7 cellular contexts compared by ENCODE assay signal in the genomic region with DNA sequence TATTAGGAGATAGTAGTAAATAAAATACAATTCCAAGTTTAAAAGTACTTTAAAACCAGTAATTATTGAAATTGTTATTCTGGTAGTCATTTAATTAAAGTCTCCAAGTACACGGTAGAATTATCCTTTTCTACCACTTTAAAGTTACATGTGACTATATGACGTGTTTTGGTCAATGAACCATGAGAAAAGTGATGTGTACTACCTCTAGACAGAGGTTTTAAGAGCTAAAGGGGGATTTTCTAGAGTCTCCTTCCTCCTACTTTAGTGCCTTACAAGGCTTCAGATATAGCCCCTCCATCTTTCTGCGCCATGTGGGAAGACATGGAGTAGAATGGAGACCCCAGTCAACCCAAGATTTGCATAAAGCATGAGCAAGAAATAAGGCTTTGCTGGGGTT.
"Had no signal": no experiment of that assay in that cellular context is flagged by ENCODE, and none has a peak within 500 bp of the region (broad histone marks: within the 10 kb centered on the region; RNA-seq: fewer than 3 reads in every experiment).

No MANE protein-coding gene starts in this region.

- DNase-seq: GDM1, GF-D8 had no signal

- FAIRE-seq: G401.6, GM12891, GM12892, GM18507, GM19239 had no signal
